In genomic region chr13:100131863-100132574, GRCh38 we compare ENCODE assay signal across 9 cellular contexts. TPM values are rescaled to one million over a fixed set of nuclear protein-coding genes. Genes with fewer than 3 reads are reported as not detected.
A peak's percentile ranks its signal among the peaks of the same experiment; 100 is the strongest.
DNase-seq lines count a peak whose midpoint lies in the region; ATAC-seq and TF ChIP-seq lines count a peak whose summit lies in the region.
"Had no signal": no experiment of that assay in that cellular context is flagged by ENCODE, and none has a peak within 500 bp of the region (broad histone marks: within the 10 kb centered on the region; RNA-seq: fewer than 3 reads in every experiment).

No MANE protein-coding gene starts in this region.

- no peak for TF ChIP-seq CTCF in AG09319 (IDR thresholded peaks at IDR 0.05; ENCODE audit: low read depth, low read length)

- H3K27ac Mint-ChIP-seq in activated T-cell treated with anti-CD3 and anti-CD28 coated beads, Interleukin-2, amount 50 U/mL, for 72 hours, result no peak overlapping the region

- H3K27me3 ChIP-seq in mesenchymal stem cell (ENCODE audit: control insufficient read depth in 1 of 2, insufficient read depth in 1 of 2, low read length in 2 of 2), result no peaks in the 10 kb centered on the region
- H3K27me3 ChIP-seq: gastroesophageal sphincter had no signal

- H3K4me2 ChIP-seq in mesenchymal stem cell (ENCODE audit: low read length, poor library complexity, severe bottlenecking), result no peak overlapping the region

- no peaks in the 10 kb centered on the region for H3K9me3 Mint-ChIP-seq in activated T-cell treated with anti-CD3 and anti-CD28 coated beads, Interleukin-2, amount 50 U/mL, for 72 hours

- H3K9me3 ChIP-seq in mesenchymal stem cell (ENCODE audit: control insufficient read depth, low read length), result peaks cover under 1% of the 10 kb centered on the region
- H3K9me3 ChIP-seq: gastroesophageal sphincter had no signal

- H3K36me3 ChIP-seq in mesenchymal stem cell (ENCODE audit: control insufficient read depth in 1 of 2, insufficient read depth in 2 of 2, low read depth in 1 of 2, low read length in 2 of 2), result no peaks in the 10 kb centered on the region
- H3K36me3 ChIP-seq: gastroesophageal sphincter had no signal

- no peak overlapping the region for H3K4ac ChIP-seq in mesenchymal stem cell (ENCODE audit: low read depth in 1 of 2, low read length in 2 of 2)

- no peak overlapping the region for H3K9ac ChIP-seq in mesenchymal stem cell (ENCODE audit: low read length)

- peak overlapping the region; percentile 5 for H4K8ac ChIP-seq in mesenchymal stem cell (ENCODE audit: low read length)

- H3K4me1 ChIP-seq in mesenchymal stem cell (ENCODE audit: control insufficient read depth, insufficient read depth, low read depth, low read length), result peaks cover 2% of the 10 kb centered on the region

- H3K23ac ChIP-seq in mesenchymal stem cell (ENCODE audit: low read length in 2 of 2), result no peak overlapping the region

- H4K91ac ChIP-seq in mesenchymal stem cell (ENCODE audit: low read length), result no peak overlapping the region

- DNase-seq in AG09319 (ENCODE audit: extremely low read depth, low read depth) (peak; percentile 16), mesenchymal stem cell (peak; percentile 93), posterior cingulate gyrus (no peak), ureter (ENCODE audit: low spot score) (no peak)
- DNase-seq in activated T-cell treated with anti-CD3 and anti-CD28 coated beads, Interleukin-2, amount 50 U/mL, for 72 hours, result peak; percentile 48 to 51

- H2AFZ ChIP-seq in mesenchymal stem cell (ENCODE audit: low read depth, low read length), result no peak overlapping the region

- H2BK15ac ChIP-seq in mesenchymal stem cell (ENCODE audit: low read depth, poor library complexity, severe bottlenecking), result no peak overlapping the region

- 36% methylated on average over 3 of the region's 3 CpGs for WGBS in mesenchymal stem cell

- H3K4me1 Mint-ChIP-seq in activated T-cell treated with anti-CD3 and anti-CD28 coated beads, Interleukin-2, amount 50 U/mL, for 72 hours (ENCODE audit: low read depth), result peaks cover 32% of the 10 kb centered on the region

- ATAC-seq in HG02610 (IDR thresholded peaks at IDR 0.05; ENCODE audit: unreplicated experiment), result peak; percentile 70
- ATAC-seq in activated T-cell treated with anti-CD3 and anti-CD28 coated beads, Interleukin-2, amount 50 U/mL, for 72 hours (replicated peaks in 1 of 2), result peak; percentile 93 to 96
- no peak for ATAC-seq in GM21528 (IDR thresholded peaks at IDR 0.05; ENCODE audit: low FRiP score, unreplicated experiment)
- no peak for ATAC-seq in GM19023 (IDR thresholded peaks at IDR 0.05; ENCODE audit: unreplicated experiment)
- ATAC-seq: gastroesophageal sphincter had no signal

- no peaks in the 10 kb centered on the region for H3K36me3 Mint-ChIP-seq in activated T-cell treated with anti-CD3 and anti-CD28 coated beads, Interleukin-2, amount 50 U/mL, for 72 hours (ENCODE audit: insufficient read depth in 2 of 2)

- no peak overlapping the region for H3K27ac ChIP-seq in mesenchymal stem cell (ENCODE audit: low read length, poor library complexity, severe bottlenecking)
- H3K27ac ChIP-seq: gastroesophageal sphincter had no signal

- H3K14ac ChIP-seq in mesenchymal stem cell (ENCODE audit: low read length in 2 of 2), result no peak overlapping the region

- no peak overlapping the region for H2AK5ac ChIP-seq in mesenchymal stem cell (ENCODE audit: low read length, severe bottlenecking)

- H3K18ac ChIP-seq in mesenchymal stem cell (ENCODE audit: low read depth in 1 of 2, low read length in 2 of 2), result peak overlapping the region in 1 of 2 experiments; percentile 21

- H3K79me1 ChIP-seq in mesenchymal stem cell (replicated peaks; ENCODE audit: low read length, poor library complexity, severe bottlenecking), result peaks cover 22% of the 10 kb centered on the region

- no peak overlapping the region for H2BK5ac ChIP-seq in mesenchymal stem cell (ENCODE audit: low read depth, low read length, poor library complexity, severe bottlenecking)

- intact Hi-C loops in posterior cingulate gyrus (cut with DNase I), result no loop called here

- H2BK120ac ChIP-seq in mesenchymal stem cell (ENCODE audit: low read depth, low read length), result no peak overlapping the region

- H3K27me3 Mint-ChIP-seq in activated T-cell treated with anti-CD3 and anti-CD28 coated beads, Interleukin-2, amount 50 U/mL, for 72 hours (ENCODE audit: low read depth), result no peaks in the 10 kb centered on the region

- H3K4me3 Mint-ChIP-seq in activated T-cell treated with anti-CD3 and anti-CD28 coated beads, Interleukin-2, amount 50 U/mL, for 72 hours, result no peak overlapping the region

- H2BK12ac ChIP-seq in mesenchymal stem cell (ENCODE audit: low read length in 2 of 2), result no peak overlapping the region

- no peak overlapping the region for H3K4me3 ChIP-seq in mesenchymal stem cell (ENCODE audit: insufficient read depth in 1 of 2, low read depth in 1 of 2, low read length in 2 of 2)
- H3K4me3 ChIP-seq: gastroesophageal sphincter had no signal

RNA-seq across cellular contexts. Expression of gene PCCA, which starts 43.1 kb away (rescaled TPM):
- 10 to 100 TPM; 10.5 to 16.9 TPM for total RNA-seq in activated T-cell treated with anti-CD3 and anti-CD28 coated beads, Interleukin-2, amount 50 U/mL, for 72 hours
- polyA plus RNA-seq in mesenchymal stem cell (2013, experiment 1 of 2), result 16.8 TPM
- polyA plus RNA-seq in mesenchymal stem cell (2013, experiment 2 of 2), result 15.4 TPM
- 87.4 TPM for total RNA-seq in ureter

Comparison
In these comparisons a context has a peak if more than half of its experiments do, and no peak if none do; other contexts are left out.
1. DNase-seq: peak in AG09319 (single experiment), activated T-cell treated with anti-CD3 and anti-CD28 coated beads, Interleukin-2, amount 50 U/mL, for 72 hours (2 of 2) and mesenchymal stem cell (single experiment); none in posterior cingulate gyrus (0 of 10) and ureter (single experiment).
2. ATAC-seq: peak in HG02610 (single experiment) and activated T-cell treated with anti-CD3 and anti-CD28 coated beads, Interleukin-2, amount 50 U/mL, for 72 hours (2 of 2); none in GM21528 (single experiment) and GM19023 (single experiment).